In genomic region chr18:57698571-57699276, GRCh38 we compare ENCODE assay signal across 10 cellular contexts.
DNase-seq lines count a peak whose midpoint lies in the region; ATAC-seq and TF ChIP-seq lines count a peak whose summit lies in the region.
"Had no signal": no experiment of that assay in that cellular context is flagged by ENCODE, and none has a peak within 500 bp of the region (broad histone marks: within the 10 kb centered on the region; RNA-seq: fewer than 3 reads in every experiment).

No MANE protein-coding gene starts in this region.

- intact Hi-C loops in PC-3 (cut with micrococcal nuclease), result loop anchor here (10.0 kb wide), 1 partner anchor 86 kb away; no protein-coding TSS in a partner anchor

- H3K27ac ChIP-seq in PC-3 (ENCODE audit: low read length), result peak overlapping the region; percentile 49

- no peaks in the 10 kb centered on the region for H3K27me3 Mint-ChIP-seq in activated T-cell treated with anti-CD3 and anti-CD28 coated beads, Interleukin-2, amount 50 U/mL, for 24 hours

- CTCF ChIA-PET in PC-3 (lab: Charles Lee), result no interaction called here
- CTCF ChIA-PET in HEK293T (lab: Yijun Ruan, JAX), result no interaction called here

- TF ChIP-seq CTCF in PC-3 (conservative IDR thresholded peaks at IDR 0.05; ENCODE audit: low read depth, low read length) (no peak), fibroblast of pulmonary artery (IDR thresholded peaks at IDR 0.05; ENCODE audit: low read length, missing control alignments) (no peak)

- no peaks in the 10 kb centered on the region for H3K79me2 ChIP-seq in PC-3 (ENCODE audit: low read length)

- peak; percentile 70 for ATAC-seq in PC-3
- ATAC-seq: activated T-cell treated with anti-CD3 and anti-CD28 coated beads, Interleukin-2, amount 50 U/mL, for 72 hours had no signal

- H3K4me3 ChIP-seq in PC-3 (ENCODE audit: low read length) (no peak overlapping the region), fibroblast of pulmonary artery (replicated peaks; ENCODE audit: low read depth, low read length) (no peak overlapping the region)

- no peaks in the 10 kb centered on the region for H4K20me1 ChIP-seq in PC-3 (ENCODE audit: low read length)

- peaks cover 18% of the 10 kb centered on the region for H3K36me3 Mint-ChIP-seq in activated T-cell treated with anti-CD3 and anti-CD28 coated beads, Interleukin-2, amount 50 U/mL, for 24 hours (ENCODE audit: low read depth)

- no peaks in the 10 kb centered on the region for H3K9me3 ChIP-seq in PC-3 (ENCODE audit: low read length)

- H3K4me2 ChIP-seq in PC-3 (ENCODE audit: low read length), result peak overlapping the region; percentile 36

- H2AFZ ChIP-seq in PC-3 (ENCODE audit: low read length), result no peak overlapping the region

- no peak overlapping the region for H3K9ac ChIP-seq in PC-3 (ENCODE audit: low read length)

- no peaks in the 10 kb centered on the region for H3K9me2 ChIP-seq in PC-3 (replicated peaks; ENCODE audit: low read length)

- POLR2A ChIA-PET in PC-3 (lab: Charles Lee; ENCODE audit: unreplicated experiment) (no interaction called here), HEK293T (lab: Yijun Ruan, JAX) (no interaction called here)

- H3K9me3 Mint-ChIP-seq in activated T-cell treated with anti-CD3 and anti-CD28 coated beads, Interleukin-2, amount 50 U/mL, for 24 hours, result peaks cover 12% of the 10 kb centered on the region
- H3K9me3 Mint-ChIP-seq: activated T-cell treated with anti-CD3 and anti-CD28 coated beads, Interleukin-2, amount 50 U/mL, for 72 hours had no signal

- DNase-seq in AG20443 (ENCODE audit: low spot score) (peak; percentile 42), PC-3 (peak; percentile 42), fibroblast of pulmonary artery (ENCODE audit: low read depth) (peak; percentile 64), pons (ENCODE audit: low spot score) (peak; percentile 29), 8988T (no peak), cerebellar nuclear complex (lab: John Stamatoyannopoulos, UW) (no peak), HEK293T (ENCODE audit: extremely low spot score) (no peak)
- no peak for DNase-seq in activated T-cell treated with anti-CD3 and anti-CD28 coated beads, Interleukin-2, amount 50 U/mL, for 24 hours
- DNase-seq: activated T-cell treated with anti-CD3 and anti-CD28 coated beads, Interleukin-2, amount 50 U/mL, for 72 hours; SHP77 treated with DMSO at 0.1 percent for 48 hours had no signal

- H3K4me1 Mint-ChIP-seq in activated T-cell treated with anti-CD3 and anti-CD28 coated beads, Interleukin-2, amount 50 U/mL, for 24 hours (ENCODE audit: low read depth), result peaks cover 3% of the 10 kb centered on the region

- H3F3A ChIP-seq in PC-3 (ENCODE audit: low read length, unreplicated experiment), result peaks cover 2% of the 10 kb centered on the region

- peaks cover 14% of the 10 kb centered on the region for H3K36me3 ChIP-seq in PC-3 (ENCODE audit: low read depth, low read length)

- no peaks in the 10 kb centered on the region for H3K27me3 ChIP-seq in PC-3 (ENCODE audit: low read length)

- peaks cover 17% of the 10 kb centered on the region for H3K4me1 ChIP-seq in PC-3 (ENCODE audit: insufficient read depth, low read length)

- no TSS peak for BruUV-seq in PC-3 (replicated peaks; lab: Mats Ljungman, UMichigan)

- H3K4me3 Mint-ChIP-seq in activated T-cell treated with anti-CD3 and anti-CD28 coated beads, Interleukin-2, amount 50 U/mL, for 24 hours, result no peak overlapping the region
- H3K4me3 Mint-ChIP-seq: activated T-cell treated with anti-CD3 and anti-CD28 coated beads, Interleukin-2, amount 50 U/mL, for 72 hours had no signal

- H3K27ac Mint-ChIP-seq in activated T-cell treated with anti-CD3 and anti-CD28 coated beads, Interleukin-2, amount 50 U/mL, for 24 hours, result no peak overlapping the region
- H3K27ac Mint-ChIP-seq: activated T-cell treated with anti-CD3 and anti-CD28 coated beads, Interleukin-2, amount 50 U/mL, for 72 hours had no signal

TF ChIP-seq in HEK293T, 16 proteins besides CTCF, POLR2A, EP300 and RAD21:
- TF ChIP-seq SUZ12 (IDR thresholded peaks at IDR 0.05) (no peak), ELF4 (IDR thresholded peaks at IDR 0.05) (no peak)

Comparison
In these comparisons a context has a peak if more than half of its experiments do, and no peak if none do; other contexts are left out.
1. DNase-seq: peak in AG20443 (single experiment), PC-3 (single experiment), fibroblast of pulmonary artery (single experiment) and pons (single experiment); none in 8988T (single experiment), cerebellar nuclear complex (0 of 2), HEK293T (single experiment) and activated T-cell treated with anti-CD3 and anti-CD28 coated beads, Interleukin-2, amount 50 U/mL, for 24 hours (single experiment).